Comparison of ENCODE assay signal across 1 cellular context in genomic region chr13:47719164-47719563, GRCh38.
TF ChIP-seq lines count a peak whose summit lies in the region.

No MANE protein-coding gene starts in this region.

TF ChIP-seq in HepG2, 621 proteins besides CTCF, POLR2A, EP300 and RAD21:
- TF ChIP-seq ZBTB40 (IDR thresholded peaks at IDR 0.05) (peak; percentile 73), ZBTB40 (CRISPR knock-in tag; IDR thresholded peaks at IDR 0.05) (no peak), ZNF790 (CRISPR knock-in tag; IDR thresholded peaks at IDR 0.05; ENCODE audit: borderline replicate concordance) (no peak)
